In the genomic region with DNA sequence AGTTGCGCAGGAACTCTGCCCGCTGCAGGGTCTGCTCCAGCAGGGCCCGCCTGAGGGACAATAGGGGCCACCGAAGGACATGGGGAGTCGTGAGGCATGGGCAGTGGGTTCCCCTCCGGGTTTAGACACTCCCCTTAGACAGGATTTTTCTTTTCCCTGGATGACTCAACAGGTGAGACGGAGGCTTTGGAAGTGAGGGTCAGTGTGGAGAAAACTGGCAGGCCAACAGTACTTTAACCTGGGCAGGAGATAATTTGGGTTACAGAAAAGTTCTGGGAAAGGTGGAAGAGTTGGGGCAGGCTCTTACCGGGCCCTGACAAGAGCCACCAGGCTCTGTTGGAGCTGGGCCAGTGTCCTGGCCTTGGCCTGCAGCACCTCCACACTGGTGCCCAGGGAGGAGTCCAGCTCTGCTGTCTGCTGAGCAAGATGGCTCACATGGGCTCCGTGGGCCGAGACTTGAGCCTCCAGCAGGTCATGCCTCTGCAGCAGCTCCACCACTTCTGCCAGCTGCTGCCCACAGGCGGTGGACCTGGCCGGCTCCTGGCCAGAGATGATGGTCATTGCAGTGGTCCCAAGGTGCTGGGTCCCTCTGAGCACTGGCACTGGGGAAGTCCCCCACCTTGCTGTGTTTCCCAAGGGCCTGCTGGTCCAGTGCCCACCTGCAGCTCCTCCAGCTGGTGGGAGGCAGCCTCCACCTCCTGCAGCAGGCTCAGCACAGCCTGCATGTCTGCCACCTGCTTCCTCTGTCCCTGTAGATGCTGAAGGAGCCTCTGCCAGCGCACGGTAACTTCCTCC, we compare ENCODE assay signal across 10 cellular contexts. TPM values are rescaled to one million over a fixed set of nuclear protein-coding genes. Genes with fewer than 3 reads are reported as not detected.
DNase-seq lines count a peak whose midpoint lies in the region; ATAC-seq, FAIRE-seq and TF ChIP-seq lines count a peak whose summit lies in the region.
"Had no signal": no experiment of that assay in that cellular context is flagged by ENCODE, and none has a peak within 500 bp of the region (broad histone marks: within the 10 kb centered on the region; RNA-seq: fewer than 3 reads in every experiment).

No MANE protein-coding gene starts in this region.

- CTCF ChIA-PET in activated naive CD4-positive, alpha-beta T cell treated with anti-CD3 and anti-CD28 coated beads for 36 hours (lab: Charles Lee), result no interaction called here
- CTCF ChIA-PET in GM12878 (lab: Yijun Ruan, JAX), result interaction anchor here (1.0 kb wide), 1 partner anchor 22 kb away, joined by 3 read pairs; no protein-coding TSS in a partner anchor

- no peak for ATAC-seq in activated naive CD4-positive, alpha-beta T cell treated with anti-CD3 and anti-CD28 coated beads, Interleukin-2, amount 50 U/mL, for 72 hours
- ATAC-seq in GM12878 (peak; percentile 21), HG03565 (IDR thresholded peaks at IDR 0.05; ENCODE audit: unreplicated experiment) (no peak)

- no peaks in the 10 kb centered on the region for H3K4me1 ChIP-seq in GM12878 (ENCODE audit: control insufficient read depth, insufficient read depth, low read length)
- H3K4me1 ChIP-seq in liver (ENCODE audit: control insufficient read depth in 4 of 4, insufficient read depth in 4 of 4, low read length in 3 of 4), result peaks cover 26 to 50% (median 38%) of the 10 kb centered on the region in 4 donors
- peaks cover 21 to 30% of the 10 kb centered on the region in 2 donors for H3K4me1 ChIP-seq in thyroid gland

- TF ChIP-seq POLR2A in GM12878 (IDR thresholded peaks at IDR 0.05; ENCODE audit: low read depth, low read length) (no peak), thyroid gland (IDR thresholded peaks at IDR 0.05) (no peak)

- intact Hi-C loops in activated naive CD4-positive, alpha-beta T cell treated with anti-CD3 and anti-CD28 coated beads for 36 hours (cut with micrococcal nuclease), result no loop called here
- intact Hi-C loops in GM12878 (cut with micrococcal nuclease; ENCODE audit: unreplicated experiment), result no loop called here
- intact Hi-C loops in thyroid gland (cut with DNase I), result no loop called here

- no TSS peak for BruUV-seq in GM12878 (replicated peaks; lab: Mats Ljungman, UMichigan)

- POLR2A ChIA-PET in GM12878 (lab: Charles Lee), result no interaction called here

- in situ Hi-C loops in GM12878 (cut with MboI), result no loop called here

- H3K36me3 Mint-ChIP-seq in activated naive CD4-positive, alpha-beta T cell treated with anti-CD3 and anti-CD28 coated beads for 36 hours (ENCODE audit: low read depth), result no peaks in the 10 kb centered on the region
- peaks cover 0 to 4% of the 10 kb centered on the region in 2 donors for H3K36me3 Mint-ChIP-seq in activated naive CD4-positive, alpha-beta T cell treated with anti-CD3 and anti-CD28 coated beads, Interleukin-2, amount 50 U/mL, for 72 hours

- no peak for TF ChIP-seq RAD21 in GM12878 (IDR thresholded peaks at IDR 0.05; ENCODE audit: insufficient read depth, low read depth, low read length)
- TF ChIP-seq RAD21 in liver (IDR thresholded peaks at IDR 0.05), result no peak

- no peak overlapping the region for H3K4me2 ChIP-seq in GM12878 (ENCODE audit: control insufficient read depth, insufficient read depth)

- H3K4me3 ChIP-seq in GM12878, result no peak overlapping the region
- H3K4me3 ChIP-seq in liver (ENCODE audit: low read depth in 1 of 3, low read length in 3 of 3), result peak overlapping the region in 1 of 3 donors; percentile 5
- H3K4me3 ChIP-seq in thyroid gland (replicated peaks in 1 of 3), result no peak overlapping the region

- no peak for FAIRE-seq in GM12878 (lab: Jason Lieb, UNC)
- FAIRE-seq: TTC549 had no signal

- H3K4me1 Mint-ChIP-seq in activated naive CD4-positive, alpha-beta T cell treated with anti-CD3 and anti-CD28 coated beads for 36 hours (ENCODE audit: low read depth), result peaks cover 8% of the 10 kb centered on the region

- no peak overlapping the region for H3K27ac Mint-ChIP-seq in activated naive CD4-positive, alpha-beta T cell treated with anti-CD3 and anti-CD28 coated beads for 36 hours
- no peak overlapping the region for H3K27ac Mint-ChIP-seq in activated naive CD4-positive, alpha-beta T cell treated with anti-CD3 and anti-CD28 coated beads, Interleukin-2, amount 50 U/mL, for 72 hours

- no peak for TF ChIP-seq EP300 in GM12878 (IDR thresholded peaks at IDR 0.05; ENCODE audit: borderline replicate concordance in 1 of 2, control insufficient read depth in 1 of 2, low read depth in 2 of 2, low read length in 2 of 2)

- DNase-seq in activated naive CD4-positive, alpha-beta T cell treated with anti-CD3 and anti-CD28 coated beads for 36 hours, result no peak
- no peak for DNase-seq in activated naive CD4-positive, alpha-beta T cell treated with anti-CD3 and anti-CD28 coated beads, Interleukin-2, amount 50 U/mL, for 72 hours (ENCODE audit: low spot score in 2 of 2)
- DNase-seq in GM12878 (ENCODE audit: low read depth, low spot score), result no peak
- peak; percentile 37 for DNase-seq in thyroid gland
- DNase-seq in NCI-H2227 (lab: John Stamatoyannopoulos, UW; ENCODE audit: unreplicated experiment), result no peak
- DNase-seq in activated effector memory CD4-positive, alpha-beta T cell treated with Interleukin-2 at 50 U/mL for 16 hours, result no peak

- SMC1A ChIA-PET in GM12878 (lab: Charles Lee; ENCODE audit: uncharacterized antibody, unreplicated experiment), result interaction anchor here (0.6 kb wide), 1 partner anchor 953 kb away, joined by 4 read pairs; no protein-coding TSS in a partner anchor

- H3K9me3 ChIP-seq in GM12878 (replicated peaks; ENCODE audit: control insufficient read depth, insufficient read depth, low read length) (no peaks in the 10 kb centered on the region), liver (ENCODE audit: control insufficient read depth in 4 of 4, low read length in 3 of 4) (no peaks in the 10 kb centered on the region), thyroid gland (no peaks in the 10 kb centered on the region)
- H3K9me3 ChIP-seq: neutrophil had no signal

- H3K27ac ChIP-seq in GM12878 (ENCODE audit: control insufficient read depth, insufficient read depth) (no peak overlapping the region), liver (ENCODE audit: low read depth in 1 of 2, low read length in 2 of 2) (peak overlapping the region; percentile 8 to 47), thyroid gland (peak overlapping the region in 1 of 3 donors; percentile 50)
- H3K27ac ChIP-seq: neutrophil had no signal

- TF ChIP-seq CTCF in GM12878 (IDR thresholded peaks at IDR 0.05 in 2 of 3, conservative IDR thresholded peaks at IDR 0.05 in 1 of 3; ENCODE audit: control insufficient read depth in 2 of 3, extremely low read depth in 1 of 3, insufficient read depth in 1 of 3, low read depth in 3 of 3, low read length in 3 of 3) (no peak), liver (IDR thresholded peaks at IDR 0.05; ENCODE audit: low read depth, low read length, missing input control) (no peak), thyroid gland (IDR thresholded peaks at IDR 0.05) (no peak)

- H3K9me3 Mint-ChIP-seq in activated naive CD4-positive, alpha-beta T cell treated with anti-CD3 and anti-CD28 coated beads for 36 hours, result no peaks in the 10 kb centered on the region
- no peaks in the 10 kb centered on the region for H3K9me3 Mint-ChIP-seq in activated naive CD4-positive, alpha-beta T cell treated with anti-CD3 and anti-CD28 coated beads, Interleukin-2, amount 50 U/mL, for 72 hours

- WGBS in GM12878 (ENCODE audit: insufficient coverage, insufficient replicate concordance, low lambda C conversion rate, missing lambda C conversion rate), result 45% methylated on average over 14 of the region's 14 CpGs
- 74% methylated on average over 14 of the region's 14 CpGs for WGBS in liver
- WGBS in thyroid gland, 2 donors, result 54 to 58% methylated on average over 12 to 14 of the region's 14 CpGs

- H2AFZ ChIP-seq in GM12878 (ENCODE audit: control insufficient read depth, low read depth, low read length), result no peak overlapping the region

- no peaks in the 10 kb centered on the region for H3K79me2 ChIP-seq in GM12878 (ENCODE audit: control insufficient read depth, insufficient read depth, low read length)

- H3K9ac ChIP-seq in GM12878 (ENCODE audit: control insufficient read depth, insufficient read depth, low read length), result no peak overlapping the region
- H3K9ac ChIP-seq in liver (ENCODE audit: low read depth in 1 of 2, low read length in 2 of 2), result no peak overlapping the region

- no peaks in the 10 kb centered on the region for H4K20me1 ChIP-seq in GM12878 (ENCODE audit: control insufficient read depth, insufficient read depth)

- RAD21 ChIA-PET in GM12878 (lab: Charles Lee; ENCODE audit: unreplicated experiment), result interaction anchor here (0.6 kb wide), 1 partner anchor 21 kb away, joined by 3 read pairs; no protein-coding TSS in a partner anchor

- H3K4me3 Mint-ChIP-seq in activated naive CD4-positive, alpha-beta T cell treated with anti-CD3 and anti-CD28 coated beads for 36 hours, result peak overlapping the region; percentile 12

- H3K27me3 ChIP-seq in GM12878 (replicated peaks in 1 of 2; ENCODE audit: control insufficient read depth in 2 of 2, insufficient read depth in 2 of 2, low read length in 1 of 2) (peaks cover 0 to 2% of the 10 kb centered on the region in 2 experiments; a peak in 2 of 4 replicates), liver (ENCODE audit: control insufficient read depth in 4 of 4, insufficient read depth in 4 of 4, low read length in 3 of 4) (no peaks in the 10 kb centered on the region), thyroid gland (no peaks in the 10 kb centered on the region)

- peaks cover 11% of the 10 kb centered on the region for H3K27me3 Mint-ChIP-seq in activated naive CD4-positive, alpha-beta T cell treated with anti-CD3 and anti-CD28 coated beads for 36 hours (ENCODE audit: low read depth)

- H3K36me3 ChIP-seq in GM12878 (ENCODE audit: control insufficient read depth in 2 of 2, insufficient read depth in 2 of 2, low read length in 1 of 2) (no peaks in the 10 kb centered on the region), liver (ENCODE audit: control insufficient read depth in 4 of 4, insufficient read depth in 3 of 4, low read depth in 1 of 4, low read length in 3 of 4) (no peaks in the 10 kb centered on the region), thyroid gland (no peaks in the 10 kb centered on the region)
- H3K36me3 ChIP-seq: neutrophil had no signal

RNA-seq across cellular contexts. Expression of gene SPTBN5, which starts 11.0 kb away (rescaled TPM):
- under 1 TPM; 0.17 to 0.32 TPM for total RNA-seq in activated naive CD4-positive, alpha-beta T cell treated with anti-CD3 and anti-CD28 coated beads for 36 hours
- 1 to 10 TPM in 1 of 2 donors, under 1 TPM in 1; 0.55 to 1.4 TPM for total RNA-seq in activated naive CD4-positive, alpha-beta T cell treated with anti-CD3 and anti-CD28 coated beads, Interleukin-2, amount 50 U/mL, for 72 hours
- 0.15 and 0.17 TPM in 2 replicates for total RNA-seq in GM12878 (2013; cell fraction: nucleolus; rRNA removed)
- total RNA-seq in GM12878 (2014; rRNA removed) (0.06 and 0.44 TPM in 2 replicates), GM12878 (2014; rRNA removed; fragmentation: Illumina TruSeq; extraction: Trizol) (under 0.01 TPM in 1 of 2 replicates, not detected in the other), GM12878 (2021) (0.05 and 0.18 TPM in 2 replicates), liver (1 to 10 TPM in 1 of 2 donors, under 1 TPM in 1; 0.14 to 1.7 TPM), thyroid gland (1 to 10 TPM in 3 of 4 donors, under 1 TPM in 1; 0.40 to 2.5 (median 1.8) TPM)
- polyA plus RNA-seq in GM12878 (2011; ENCODE audit: low read depth), result 0.04 TPM
- polyA plus RNA-seq in GM12878 (2011; rRNA removed) (0.01 and 0.03 TPM in 2 replicates), GM12878 (2014; fragmentation: Illumina TruSeq; extraction: Trizol) (0.01 TPM in 1 of 2 replicates, not detected in the other), GM12878 (2014; fragmentation: Nextera tagmentation; extraction: Ambion mirVana) (not detected), GM12878 (2014; rRNA removed) (0.06 and 0.10 TPM in 2 replicates), GM12878 (2016; fragmentation: Nextera tagmentation; extraction: Ambion mirVana) (not detected), liver (under 1 TPM; 0.12 to 0.19 TPM)
- 0.01 and 0.02 TPM in 2 replicates for polyA plus RNA-seq in GM12878 (2011; cell fraction: cytosol; rRNA removed)
- 0.29 and 0.57 TPM in 2 replicates for polyA plus RNA-seq in GM12878 (2011; cell fraction: nucleus; rRNA removed)
- 0.08 and 0.11 TPM in 2 replicates for polyA plus RNA-seq in GM12878 (2012)
- 0.05 TPM in 1 of 2 replicates, not detected in the other for polyA minus RNA-seq in GM12878 (2011; rRNA and poly(A)+ RNA removed)
- polyA minus RNA-seq in GM12878 (2011; cell fraction: cytosol; rRNA and poly(A)+ RNA removed), result not detected in 2 replicates
- polyA minus RNA-seq in GM12878 (2011; cell fraction: nucleus; rRNA and poly(A)+ RNA removed), result under 0.01 and 0.10 TPM in 2 replicates

RNA-seq across cellular contexts. Expression of gene PLA2G4B, which starts 44.2 kb away (rescaled TPM):
- 1 to 10 TPM; 9.0 to 9.7 TPM for total RNA-seq in activated naive CD4-positive, alpha-beta T cell treated with anti-CD3 and anti-CD28 coated beads for 36 hours
- 1 to 10 TPM; 8.3 to 9.4 TPM for total RNA-seq in activated naive CD4-positive, alpha-beta T cell treated with anti-CD3 and anti-CD28 coated beads, Interleukin-2, amount 50 U/mL, for 72 hours
- total RNA-seq in GM12878 (2013; cell fraction: nucleolus; rRNA removed), result 5.0 and 9.9 TPM in 2 replicates
- total RNA-seq in GM12878 (2014; rRNA removed), result 2.6 and 3.1 TPM in 2 replicates
- 0.67 and 0.78 TPM in 2 replicates for total RNA-seq in GM12878 (2014; rRNA removed; fragmentation: Illumina TruSeq; extraction: Trizol)
- 3.1 and 6.6 TPM in 2 replicates for total RNA-seq in GM12878 (2021)
- 3.3 TPM for polyA plus RNA-seq in GM12878 (2011; ENCODE audit: low read depth)
- polyA plus RNA-seq in GM12878 (2011; rRNA removed), result 2.7 and 3.2 TPM in 2 replicates
- 2.9 and 6.4 TPM in 2 replicates for polyA plus RNA-seq in GM12878 (2011; cell fraction: cytosol; rRNA removed)
- polyA plus RNA-seq in GM12878 (2011; cell fraction: nucleus; rRNA removed), result 27.2 and 31.9 TPM in 2 replicates
- polyA plus RNA-seq in GM12878 (2012), result 2.4 and 3.6 TPM in 2 replicates
- polyA plus RNA-seq in GM12878 (2014; fragmentation: Illumina TruSeq; extraction: Trizol), result 0.43 and 2.4 TPM in 2 replicates
- under 1 TPM; 0.22 to 0.93 TPM for polyA plus RNA-seq in GM12878 (2014; fragmentation: Nextera tagmentation; extraction: Ambion mirVana)
- 3.8 and 6.9 TPM in 2 replicates for polyA plus RNA-seq in GM12878 (2014; rRNA removed)
- polyA plus RNA-seq in GM12878 (2016; fragmentation: Nextera tagmentation; extraction: Ambion mirVana), result 1 to 10 TPM; 4.4 to 6.3 TPM
- 0.22 and 0.72 TPM in 2 replicates for polyA minus RNA-seq in GM12878 (2011; rRNA and poly(A)+ RNA removed)
- polyA minus RNA-seq in GM12878 (2011; cell fraction: cytosol; rRNA and poly(A)+ RNA removed), result not detected in 2 replicates
- 1.9 and 3.4 TPM in 2 replicates for polyA minus RNA-seq in GM12878 (2011; cell fraction: nucleus; rRNA and poly(A)+ RNA removed)
- 1 to 10 TPM in 1 of 2 donors, under 1 TPM in 1; 0.33 to 3.2 TPM for total RNA-seq in liver
- 1 to 10 TPM; 1.4 to 3.6 TPM for polyA plus RNA-seq in liver
- total RNA-seq in thyroid gland, result 10 to 100 TPM in 1 of 4 donors, 1 to 10 TPM in 3; 6.2 to 13.0 (median 8.6) TPM

RNA-seq across cellular contexts. Expression of gene JMJD7, which starts 55.0 kb away (rescaled TPM):
- total RNA-seq in activated naive CD4-positive, alpha-beta T cell treated with anti-CD3 and anti-CD28 coated beads for 36 hours, result 10 to 100 TPM; 18.7 to 19.8 TPM
- 10 to 100 TPM; 13.5 to 17.7 TPM for total RNA-seq in activated naive CD4-positive, alpha-beta T cell treated with anti-CD3 and anti-CD28 coated beads, Interleukin-2, amount 50 U/mL, for 72 hours
- 18.7 and 20.7 TPM in 2 replicates for total RNA-seq in GM12878 (2013; cell fraction: nucleolus; rRNA removed)
- total RNA-seq in GM12878 (2014; rRNA removed) (7.5 and 8.5 TPM in 2 replicates), GM12878 (2014; rRNA removed; fragmentation: Illumina TruSeq; extraction: Trizol) (4.4 and 4.7 TPM in 2 replicates), GM12878 (2021) (10.3 and 12.2 TPM in 2 replicates), liver (1 to 10 TPM in 1 of 2 donors, under 1 TPM in 1; 0.75 to 4.9 TPM), thyroid gland (10 to 100 TPM; 18.8 to 36.6 (median 28.3) TPM)
- polyA plus RNA-seq in GM12878 (2011; ENCODE audit: low read depth), result 9.5 TPM
- polyA plus RNA-seq in GM12878 (2011; rRNA removed) (3.7 and 6.8 TPM in 2 replicates), GM12878 (2014; fragmentation: Illumina TruSeq; extraction: Trizol) (0.86 and 5.3 TPM in 2 replicates), GM12878 (2014; fragmentation: Nextera tagmentation; extraction: Ambion mirVana) (1 to 10 TPM in 1 of 2 experiments, under 1 TPM in 1; 0.79 to 2.2 TPM), GM12878 (2014; rRNA removed) (8.9 and 9.9 TPM in 2 replicates), GM12878 (2016; fragmentation: Nextera tagmentation; extraction: Ambion mirVana) (10 to 100 TPM in 1 of 2 experiments, 1 to 10 TPM in 1; 6.3 to 10.4 TPM), liver (1 to 10 TPM; 5.9 TPM)
- polyA plus RNA-seq in GM12878 (2011; cell fraction: cytosol; rRNA removed), result 8.1 and 12.4 TPM in 2 replicates
- polyA plus RNA-seq in GM12878 (2011; cell fraction: nucleus; rRNA removed), result 17.3 and 21.3 TPM in 2 replicates
- polyA plus RNA-seq in GM12878 (2012), result 4.0 and 6.1 TPM in 2 replicates
- polyA minus RNA-seq in GM12878 (2011; rRNA and poly(A)+ RNA removed), result 3.2 and 4.0 TPM in 2 replicates
- 1.5 and 2.5 TPM in 2 replicates for polyA minus RNA-seq in GM12878 (2011; cell fraction: cytosol; rRNA and poly(A)+ RNA removed)
- polyA minus RNA-seq in GM12878 (2011; cell fraction: nucleus; rRNA and poly(A)+ RNA removed), result 1.6 and 3.9 TPM in 2 replicates

Comparison
In these comparisons a context has a peak if more than half of its experiments do, and no peak if none do; other contexts are left out.
1. DNase-seq: peak in thyroid gland (2 of 2); none in activated naive CD4-positive, alpha-beta T cell treated with anti-CD3 and anti-CD28 coated beads for 36 hours (single experiment), activated naive CD4-positive, alpha-beta T cell treated with anti-CD3 and anti-CD28 coated beads, Interleukin-2, amount 50 U/mL, for 72 hours (0 of 2), GM12878 (single experiment), NCI-H2227 (single experiment) and activated effector memory CD4-positive, alpha-beta T cell treated with Interleukin-2 at 50 U/mL for 16 hours (single experiment).